ENCODE assay signal across 11 cellular contexts in genomic region chrX:65702956-65703355, GRCh38. TPM values are rescaled to one million over a fixed set of nuclear protein-coding genes. Genes with fewer than 3 reads are reported as not detected.
A peak's percentile ranks its signal among the peaks of the same experiment; 100 is the strongest.
DNase-seq lines count a peak whose midpoint lies in the region; ATAC-seq and TF ChIP-seq lines count a peak whose summit lies in the region.
"Had no signal": no experiment of that assay in that cellular context is flagged by ENCODE, and none has a peak within 500 bp of the region (broad histone marks: within the 10 kb centered on the region; RNA-seq: fewer than 3 reads in every experiment).

No MANE protein-coding gene starts in this region.

- 63 to 88% methylated on average over 2 of the region's 2 CpGs for WGBS in testis, 2 donors

- ATAC-seq in GM18868 (IDR thresholded peaks at IDR 0.05; ENCODE audit: unreplicated experiment), result peak; percentile 33
- ATAC-seq in natural killer cell, result no peak
- ATAC-seq in HG03095 (IDR thresholded peaks at IDR 0.05; ENCODE audit: unreplicated experiment), result no peak

- no peak for DNase-seq in CD14-positive monocyte (ENCODE audit: low spot score)
- no peak for DNase-seq in activated naive CD8-positive, alpha-beta T cell treated with anti-CD3 and anti-CD28 coated beads for 36 hours
- no peak for DNase-seq in natural killer cell
- DNase-seq in NCI-H1694 (lab: John Stamatoyannopoulos, UW), result no peak
- no peak for DNase-seq in G401 (ENCODE audit: low spot score)
- DNase-seq in testis, result no peak
- DNase-seq: DMS 273 treated with DMSO at 0.1 percent for 48 hours, islet precursor cell, NCI-H2029 treated with DMSO at 0.1 percent for 48 hours had no signal

- no peaks in the 10 kb centered on the region for H3K9me3 ChIP-seq in testis

- in situ Hi-C loops in G401 (cut with HindIII; ENCODE audit: low sequenced_read_pairs), result no loop called here

- no peak for TF ChIP-seq POLR2A in testis (IDR thresholded peaks at IDR 0.05)

- H3K27me3 ChIP-seq in testis, result no peaks in the 10 kb centered on the region

- H3K9me3 Mint-ChIP-seq in CD14-positive monocyte, result peaks cover 0 to 2% (median 0%) of the 10 kb centered on the region in 7 donors
- no peaks in the 10 kb centered on the region for H3K9me3 Mint-ChIP-seq in activated naive CD8-positive, alpha-beta T cell treated with anti-CD3 and anti-CD28 coated beads for 36 hours
- H3K9me3 Mint-ChIP-seq in natural killer cell, result no peaks in the 10 kb centered on the region

- no peaks in the 10 kb centered on the region for H3K4me1 ChIP-seq in testis

- peaks cover 0 to 29% (median 0%) of the 10 kb centered on the region in 3 donors for H3K27me3 Mint-ChIP-seq in CD14-positive monocyte (ENCODE audit: low read depth in 3 of 3)
- no peaks in the 10 kb centered on the region for H3K27me3 Mint-ChIP-seq in activated naive CD8-positive, alpha-beta T cell treated with anti-CD3 and anti-CD28 coated beads for 36 hours
- H3K27me3 Mint-ChIP-seq in natural killer cell (ENCODE audit: low read depth in 2 of 2), result no peaks in the 10 kb centered on the region

- H3K27ac ChIP-seq in testis, result no peak overlapping the region

- H3K36me3 Mint-ChIP-seq in CD14-positive monocyte, result peaks cover 29 to 42% of the 10 kb centered on the region in 2 donors
- peaks cover 33% of the 10 kb centered on the region for H3K36me3 Mint-ChIP-seq in activated naive CD8-positive, alpha-beta T cell treated with anti-CD3 and anti-CD28 coated beads for 36 hours
- no peaks in the 10 kb centered on the region for H3K36me3 Mint-ChIP-seq in natural killer cell

- H3K36me3 ChIP-seq in testis (ENCODE audit: low read depth, missing control alignments), result no peaks in the 10 kb centered on the region

- intact Hi-C loops in CD14-positive monocyte (cut with micrococcal nuclease), result no loop called here
- intact Hi-C loops in natural killer cell (cut with micrococcal nuclease), result no loop called here
- intact Hi-C loops in testis (cut with DNase I; ENCODE audit: low total_unique reads), result no loop called here

- H3K27ac Mint-ChIP-seq in CD14-positive monocyte (peak overlapping the region in 4 of 7 donors; percentile 56 to 89 (median 86)), natural killer cell (peak overlapping the region; percentile 86 to 98)
- peak overlapping the region; percentile 90 for H3K27ac Mint-ChIP-seq in activated naive CD8-positive, alpha-beta T cell treated with anti-CD3 and anti-CD28 coated beads for 36 hours

- TF ChIP-seq CTCF in CD14-positive monocyte (IDR thresholded peaks at IDR 0.05) (no peak), natural killer cell (IDR thresholded peaks at IDR 0.05) (no peak), testis (IDR thresholded peaks at IDR 0.05) (no peak)

- H3K4me3 Mint-ChIP-seq in CD14-positive monocyte, result no peak overlapping the region
- no peak overlapping the region for H3K4me3 Mint-ChIP-seq in activated naive CD8-positive, alpha-beta T cell treated with anti-CD3 and anti-CD28 coated beads for 36 hours
- peak overlapping the region; percentile 68 for H3K4me3 Mint-ChIP-seq in natural killer cell

- peaks cover 88% of the 10 kb centered on the region for H3K4me1 Mint-ChIP-seq in CD14-positive monocyte
- peaks cover 68% of the 10 kb centered on the region for H3K4me1 Mint-ChIP-seq in activated naive CD8-positive, alpha-beta T cell treated with anti-CD3 and anti-CD28 coated beads for 36 hours
- peaks cover 79 to 90% of the 10 kb centered on the region in 2 donors for H3K4me1 Mint-ChIP-seq in natural killer cell

- no peak overlapping the region for H3K4me3 ChIP-seq in testis

RNA-seq across cellular contexts. Expression of gene MSN, which starts 35.5 kb away (rescaled TPM):
- 100 to 1,000 TPM; 691 to 888 TPM for polyA plus RNA-seq in CD14-positive monocyte
- total RNA-seq in activated naive CD8-positive, alpha-beta T cell treated with anti-CD3 and anti-CD28 coated beads for 36 hours, result 100 to 1,000 TPM; 433 to 443 TPM
- total RNA-seq in natural killer cell, result 1,000 to 10,000 TPM in 1 of 3 donors, 100 to 1,000 TPM in 2; 866 to 1,028 (median 919) TPM
- 87.3 and 122 TPM in 2 replicates for total RNA-seq in G401 (2014; rRNA removed; shearing (Covaris generic))
- total RNA-seq in testis, result 10 to 100 TPM; 30.1 to 53.1 TPM
- polyA plus RNA-seq in testis (ENCODE audit: insufficient read depth, low read depth, low replicate concordance), result 82.7 TPM
